16 cellular contexts compared by ENCODE assay signal in the genomic region with DNA sequence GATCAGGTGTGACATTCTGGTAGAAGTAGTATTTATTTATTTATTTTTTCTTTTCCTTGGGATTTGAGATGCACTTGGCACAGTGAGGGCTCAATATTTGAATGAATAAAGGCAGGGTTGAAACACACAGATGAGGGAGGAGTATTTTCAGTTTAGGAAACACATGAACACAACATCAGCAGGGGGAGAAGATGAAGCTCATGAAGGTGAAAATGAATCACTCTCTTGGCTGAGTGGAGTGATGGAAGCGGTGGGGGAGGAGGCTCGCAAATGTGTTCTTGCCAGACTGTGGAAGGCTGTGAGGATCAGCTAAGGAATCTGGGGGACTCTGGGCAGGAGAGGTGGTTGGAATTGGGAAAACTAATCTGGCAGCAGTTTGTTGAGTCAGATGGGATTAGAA. TPM values are rescaled to one million over a fixed set of nuclear protein-coding genes. Genes with fewer than 3 reads are reported as not detected.
A peak's percentile ranks its signal among the peaks of the same experiment; 100 is the strongest.
DNase-seq lines count a peak whose midpoint lies in the region; ATAC-seq, FAIRE-seq and TF ChIP-seq lines count a peak whose summit lies in the region.
"Had no signal": no experiment of that assay in that cellular context is flagged by ENCODE, and none has a peak within 500 bp of the region (broad histone marks: within the 10 kb centered on the region; RNA-seq: fewer than 3 reads in every experiment).

No MANE protein-coding gene starts in this region.

- H3K36me3 ChIP-seq in keratinocyte (ENCODE audit: control insufficient read depth in 2 of 2, extremely low read depth in 1 of 2, insufficient read depth in 2 of 2, low read length in 2 of 2) (no peaks in the 10 kb centered on the region), stomach (no peaks in the 10 kb centered on the region)
- H3K36me3 ChIP-seq: ascending aorta, upper lobe of left lung had no signal

- TF ChIP-seq CTCF in astrocyte of the spinal cord (IDR thresholded peaks at IDR 0.05; ENCODE audit: low read depth, low read length) = no peak
- TF ChIP-seq CTCF in keratinocyte (optimal IDR thresholded peaks at IDR 0.05 in 1 of 3, IDR thresholded peaks at IDR 0.05 in 1 of 3, conservative IDR thresholded peaks at IDR 0.05 in 1 of 3; ENCODE audit: extremely low read depth in 1 of 3, insufficient read depth in 2 of 3, low read length in 3 of 3) = no peak
- TF ChIP-seq CTCF in stomach (IDR thresholded peaks at IDR 0.05) = no peak

- H3K9me3 ChIP-seq in keratinocyte (ENCODE audit: control insufficient read depth, low read depth, low read length) (no peaks in the 10 kb centered on the region), stomach (no peaks in the 10 kb centered on the region)
- H3K9me3 ChIP-seq: ascending aorta, upper lobe of left lung had no signal

- no peak overlapping the region for H3K9ac ChIP-seq in keratinocyte (ENCODE audit: control insufficient read depth, extremely low read depth, insufficient read depth, low read length)

- no peak for ATAC-seq in HG02885 (IDR thresholded peaks at IDR 0.05; ENCODE audit: poor library complexity, unreplicated experiment)
- ATAC-seq: K562 had no signal

- H3K4me3 ChIP-seq in astrocyte of the spinal cord (ENCODE audit: low read depth, low read length) = no peak overlapping the region
- no peak overlapping the region for H3K4me3 ChIP-seq in keratinocyte (ENCODE audit: control insufficient read depth in 2 of 3, extremely low read depth in 1 of 3, insufficient read depth in 2 of 3, low read depth in 1 of 3, low read length in 3 of 3)
- no peak overlapping the region for H3K4me3 ChIP-seq in stomach
- H3K4me3 ChIP-seq: ascending aorta, K562, upper lobe of left lung had no signal

- DNase-seq in NCI-H82 (lab: John Stamatoyannopoulos, UW) = peak; percentile 43
- no peak for DNase-seq in NCI-H82 treated with DMSO at 0.1 percent for 48 hours (lab: John Stamatoyannopoulos, UW; ENCODE audit: unreplicated experiment)
- DNase-seq in astrocyte of the spinal cord (ENCODE audit: low read depth, low spot score) = peak; percentile 55
- no peak for DNase-seq in keratinocyte (ENCODE audit: low read depth, low spot score)
- DNase-seq in stomach = no peak
- no peak for DNase-seq in NCI-H2171 (lab: John Stamatoyannopoulos, UW)
- DNase-seq in KBM-7 = no peak
- DNase-seq: 8988T; activated CD8-positive, alpha-beta memory T cell treated with anti-CD3 and anti-CD28 coated beads for 24 hours; GF-D8; NCI-H345; stimulated activated CD4-positive, alpha-beta T cell treated with anti-CD3 and anti-CD28 coated beads, Interleukin-2, amount 100 ng/mL, for 48 hours; upper lobe of left lung had no signal

- H4K20me1 ChIP-seq in keratinocyte (ENCODE audit: control insufficient read depth, extremely low read depth, insufficient read depth, low read length) = no peaks in the 10 kb centered on the region

- no peaks in the 10 kb centered on the region for H3K9me1 ChIP-seq in keratinocyte (ENCODE audit: control insufficient read depth, extremely low read depth, insufficient read depth, low read length)

- no peak for TF ChIP-seq POLR2A in stomach (IDR thresholded peaks at IDR 0.05)

- no peak for TF ChIP-seq EP300 in stomach (IDR thresholded peaks at IDR 0.05)

- H3K79me2 ChIP-seq in keratinocyte (ENCODE audit: control insufficient read depth, insufficient read depth, low read length) = peaks cover 59% of the 10 kb centered on the region

- in situ Hi-C loops in astrocyte of the spinal cord (cut with HindIII; ENCODE audit: low sequenced_read_pairs) (no loop called here), KBM-7 (cut with MboI; ENCODE audit: low pct_unique_long_range_greater_than_20kb, low sequenced_read_pairs) (no loop called here)

- H3K27me3 ChIP-seq in keratinocyte (ENCODE audit: control insufficient read depth, extremely low read depth, insufficient read depth, low read length) (no peaks in the 10 kb centered on the region), stomach (no peaks in the 10 kb centered on the region)
- H3K27me3 ChIP-seq: ascending aorta, upper lobe of left lung had no signal

- FAIRE-seq in keratinocyte (lab: Jason Lieb, UNC) = peak; percentile 95
- FAIRE-seq: K562 had no signal

- no peak overlapping the region for H2AFZ ChIP-seq in keratinocyte (ENCODE audit: control insufficient read depth, low read length)

- intact Hi-C loops in stomach (cut with DNase I; ENCODE audit: low total_unique reads) = no loop called here

- dilution Hi-C loops in keratinocyte (cut with MboI; ENCODE audit: extremely low pct_ligation_motif_present, low sequenced_read_pairs) = no loop called here

- peak overlapping the region; percentile 39 for H3K4me2 ChIP-seq in keratinocyte (ENCODE audit: control insufficient read depth, extremely low read depth, insufficient read depth, low read depth, low read length)

- peaks cover 36% of the 10 kb centered on the region for H3K4me1 ChIP-seq in keratinocyte (ENCODE audit: control insufficient read depth, extremely low read depth, insufficient read depth, low read length)
- peaks cover 34 to 75% (median 59%) of the 10 kb centered on the region in 4 donors for H3K4me1 ChIP-seq in stomach

- WGBS in stomach, 5 donors = 72 to 83% (median 76%) methylated on average over 2 of the region's 2 CpGs

- no peak overlapping the region for H3K27ac ChIP-seq in keratinocyte (ENCODE audit: control insufficient read depth, insufficient read depth, low read length)
- H3K27ac ChIP-seq in stomach = peak overlapping the region in 3 of 5 donors; percentile 62 to 66 (median 64)
- H3K27ac ChIP-seq: upper lobe of left lung had no signal

RNA-seq across cellular contexts. Expression of a gene that starts 55.3 kb away (rescaled TPM):
- polyA plus RNA-seq in keratinocyte (12.2 to 18.7 TPM (median 17.7 TPM) in 3 replicates), stomach (10 to 100 TPM; 18.1 to 27.2 (median 22.0) TPM)
- polyA plus RNA-seq in keratinocyte (2011; ENCODE audit: low read depth) = 20.1 TPM
- 14.4 and 14.5 TPM in 2 replicates for polyA plus RNA-seq in keratinocyte (2011; cell fraction: cytosol; rRNA removed)
- 20.8 and 23.0 TPM in 2 replicates for polyA plus RNA-seq in keratinocyte (2011; cell fraction: nucleus; rRNA removed)
- polyA plus RNA-seq in keratinocyte (2012; ENCODE audit: low replicate concordance) = 15.5 and 17.3 TPM in 2 replicates
- 15.6 to 29.9 TPM (median 18.3 TPM) in 3 replicates for polyA minus RNA-seq in keratinocyte
- 9.4 TPM for polyA minus RNA-seq in keratinocyte (2011; cell fraction: cytosol; rRNA and poly(A)+ RNA removed)
- 25.6 and 42.8 TPM in 2 replicates for polyA minus RNA-seq in keratinocyte (2011; cell fraction: nucleus; rRNA and poly(A)+ RNA removed)
- total RNA-seq in stomach = 100 to 1,000 TPM in 1 of 5 donors, 10 to 100 TPM in 4; 36.1 to 117 (median 51.9) TPM

Comparison
In these comparisons a context has a peak if more than half of its experiments do, and no peak if none do; other contexts are left out.
1. DNase-seq: peak in NCI-H82 (single experiment) and astrocyte of the spinal cord (single experiment); none in NCI-H82 treated with DMSO at 0.1 percent for 48 hours (single experiment), keratinocyte (single experiment), stomach (single experiment), NCI-H2171 (single experiment) and KBM-7 (single experiment).